In the genomic region with DNA sequence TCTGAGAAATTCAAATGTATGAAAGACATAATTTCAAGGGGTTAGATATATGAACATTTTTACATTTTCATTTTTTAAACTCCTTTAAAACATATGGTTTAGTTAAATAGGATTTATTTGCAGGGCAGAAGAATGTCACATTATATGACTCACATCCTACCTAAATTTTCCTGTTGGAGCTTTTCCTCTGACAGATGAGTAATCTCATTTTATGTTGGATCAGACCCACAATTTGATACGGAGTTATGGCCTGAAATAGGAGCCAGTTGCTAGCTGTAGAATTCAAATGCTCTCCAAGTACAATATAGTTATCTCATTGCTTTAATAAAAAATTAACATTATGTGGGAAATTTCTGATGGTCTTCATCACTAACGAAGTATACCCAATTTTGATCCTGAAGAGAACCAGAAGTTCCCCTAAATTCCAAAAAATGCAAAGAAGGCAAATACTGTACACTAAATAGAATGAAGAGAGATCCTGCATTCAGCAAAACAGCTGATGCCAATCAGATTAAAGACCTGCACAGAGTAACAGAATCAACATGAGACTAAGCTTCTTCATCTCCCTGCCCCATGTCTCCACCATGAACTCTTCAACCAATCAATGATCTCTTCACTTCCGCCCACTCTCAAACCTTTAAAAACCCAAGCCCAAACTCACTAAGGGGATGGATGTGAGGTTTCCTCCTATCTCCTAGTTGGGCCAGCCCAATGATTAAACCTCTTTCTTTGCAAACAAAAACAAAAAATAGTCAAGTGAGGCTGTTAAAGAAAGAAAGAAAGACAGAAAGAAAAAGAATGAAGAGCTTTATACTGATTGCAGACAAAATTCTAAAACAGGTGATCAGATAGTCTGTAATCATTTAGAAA, we compare ENCODE assay signal across 18 cellular contexts. TPM values are rescaled to one million over a fixed set of nuclear protein-coding genes. Genes with fewer than 3 reads are reported as not detected.
A peak's percentile ranks its signal among the peaks of the same experiment; 100 is the strongest.
DNase-seq lines count a peak whose midpoint lies in the region; ATAC-seq, FAIRE-seq and TF ChIP-seq lines count a peak whose summit lies in the region.
"Had no signal": no experiment of that assay in that cellular context is flagged by ENCODE, and none has a peak within 500 bp of the region (broad histone marks: within the 10 kb centered on the region; RNA-seq: fewer than 3 reads in every experiment).

No MANE protein-coding gene starts in this region.

- peaks cover 26% of the 10 kb centered on the region for H3K4me1 Mint-ChIP-seq in MCF 10A (ENCODE audit: insufficient read depth, unreplicated experiment)
- peaks cover 37% of the 10 kb centered on the region for H3K4me1 Mint-ChIP-seq in astrocyte (ENCODE audit: low read depth, unreplicated experiment)
- no peaks in the 10 kb centered on the region for H3K4me1 Mint-ChIP-seq in effector memory CD8-positive, alpha-beta T cell (ENCODE audit: low read depth in 2 of 2)

- H3K27me3 ChIP-seq in breast epithelium (no peaks in the 10 kb centered on the region), astrocyte (ENCODE audit: insufficient read depth, low read length) (no peaks in the 10 kb centered on the region)
- H3K27me3 ChIP-seq: adrenal gland had no signal

- H3K36me3 ChIP-seq in breast epithelium = no peaks in the 10 kb centered on the region
- no peaks in the 10 kb centered on the region for H3K36me3 ChIP-seq in astrocyte (ENCODE audit: insufficient read depth, low read length)
- H3K36me3 ChIP-seq: adrenal gland, tibial nerve had no signal

- ATAC-seq in HG03175 (IDR thresholded peaks at IDR 0.05; ENCODE audit: unreplicated experiment) (no peak), HG03025 (IDR thresholded peaks at IDR 0.05; ENCODE audit: low FRiP score, unreplicated experiment) (no peak)
- ATAC-seq in effector memory CD8-positive, alpha-beta T cell (replicated peaks) = no peak

- H3K27ac Mint-ChIP-seq in MCF 10A (ENCODE audit: low read depth, unreplicated experiment) (no peak overlapping the region), astrocyte (ENCODE audit: unreplicated experiment) (peak overlapping the region; percentile 42)
- H3K27ac Mint-ChIP-seq in effector memory CD8-positive, alpha-beta T cell = no peak overlapping the region

- H3K9me3 Mint-ChIP-seq in MCF 10A (ENCODE audit: unreplicated experiment) = no peaks in the 10 kb centered on the region
- H3K9me3 Mint-ChIP-seq in astrocyte (ENCODE audit: unreplicated experiment) = no peaks in the 10 kb centered on the region
- H3K9me3 Mint-ChIP-seq in effector memory CD8-positive, alpha-beta T cell = no peaks in the 10 kb centered on the region

- no peaks in the 10 kb centered on the region for H3K9me3 ChIP-seq in breast epithelium
- H3K9me3 ChIP-seq in astrocyte (ENCODE audit: insufficient read depth, low read depth, low read length) = no peaks in the 10 kb centered on the region
- H3K9me3 ChIP-seq: adrenal gland, tibial nerve had no signal

- peak overlapping the region; percentile 61 for H3K4me2 ChIP-seq in astrocyte (ENCODE audit: low read length)

- H3K36me3 Mint-ChIP-seq in MCF 10A (ENCODE audit: insufficient read depth, unreplicated experiment) (no peaks in the 10 kb centered on the region), astrocyte (ENCODE audit: low read depth, unreplicated experiment) (no peaks in the 10 kb centered on the region)
- H3K36me3 Mint-ChIP-seq in effector memory CD8-positive, alpha-beta T cell (ENCODE audit: insufficient read depth) = no peaks in the 10 kb centered on the region

- H3K27ac ChIP-seq in breast epithelium (no peak overlapping the region), astrocyte (ENCODE audit: low read depth, low read length) (peak overlapping the region; percentile 66)
- H3K27ac ChIP-seq: adrenal gland, tibial nerve had no signal

- H3K4me3 Mint-ChIP-seq in MCF 10A (ENCODE audit: unreplicated experiment) (no peak overlapping the region), astrocyte (ENCODE audit: unreplicated experiment) (no peak overlapping the region)
- H3K4me3 Mint-ChIP-seq in effector memory CD8-positive, alpha-beta T cell = no peak overlapping the region

- TF ChIP-seq CTCF in MCF 10A (IDR thresholded peaks at IDR 0.05; ENCODE audit: unreplicated experiment) (no peak), breast epithelium (IDR thresholded peaks at IDR 0.05) (no peak), astrocyte (IDR thresholded peaks at IDR 0.05; ENCODE audit: insufficient read depth, low read depth, low read length) (no peak), fibroblast of villous mesenchyme (IDR thresholded peaks at IDR 0.05; ENCODE audit: insufficient read depth, low read depth, low read length) (no peak)

- H2AFZ ChIP-seq in astrocyte (ENCODE audit: low read depth, low read length) = no peak overlapping the region

- peak overlapping the region; percentile 2 for H3K9ac ChIP-seq in astrocyte (ENCODE audit: low read length)

- H4K20me1 ChIP-seq in astrocyte (ENCODE audit: insufficient read depth, low read length) = no peaks in the 10 kb centered on the region

- no TSS peak for BruUV-seq in MCF 10A (replicated peaks; lab: Mats Ljungman, UMichigan)

- CTCF ChIA-PET in MCF 10A (lab: Yijun Ruan, JAX) = interaction anchor here (0.7 kb wide), 1 partner anchor 10 kb away, joined by 3 read pairs; no protein-coding TSS in a partner anchor

- no peaks in the 10 kb centered on the region for H3K79me2 ChIP-seq in astrocyte (ENCODE audit: insufficient read depth, low read length)

- POLR2A ChIA-PET in MCF 10A (lab: Yijun Ruan, JAX) = interaction anchor here (0.8 to 1.6 kb wide), 3 partner anchors 11 to 93 kb away, joined by 5 to 9 read pairs (median 5); a partner anchor contains a TSS

- peak; percentile 5 for FAIRE-seq in astrocyte (lab: Jason Lieb, UNC)

- no peaks in the 10 kb centered on the region for H3K27me3 Mint-ChIP-seq in MCF 10A (ENCODE audit: insufficient read depth, unreplicated experiment)
- H3K27me3 Mint-ChIP-seq in astrocyte (ENCODE audit: low read depth, unreplicated experiment) = no peaks in the 10 kb centered on the region
- peaks cover 28 to 47% of the 10 kb centered on the region in 2 donors for H3K27me3 Mint-ChIP-seq in effector memory CD8-positive, alpha-beta T cell

- intact Hi-C loops in MCF 10A (cut with micrococcal nuclease) = no loop called here
- intact Hi-C loops in breast epithelium (cut with DNase I; ENCODE audit: low total_unique reads) = loop anchor here (5.0 kb wide), 1 partner anchor 1032 kb away; no protein-coding TSS in a partner anchor

- H3K4me3 ChIP-seq in breast epithelium = no peak overlapping the region
- H3K4me3 ChIP-seq in astrocyte (ENCODE audit: insufficient read depth, low read depth, low read length) = no peak overlapping the region
- no peak overlapping the region for H3K4me3 ChIP-seq in fibroblast of villous mesenchyme (ENCODE audit: low read depth, low read length)
- H3K4me3 ChIP-seq: adrenal gland, tibial nerve had no signal

- no peak for TF ChIP-seq POLR2A in breast epithelium (IDR thresholded peaks at IDR 0.05)

- DNase-seq in MCF 10A (ENCODE audit: unreplicated experiment) (peak; percentile 62), breast epithelium (ENCODE audit: low spot score in 2 of 2) (no peak), astrocyte (ENCODE audit: low read depth) (peak; percentile 84), fibroblast of villous mesenchyme (ENCODE audit: low read depth) (peak; percentile 49), cerebellar nuclear complex (lab: John Stamatoyannopoulos, UW) (no peak)
- DNase-seq in effector memory CD8-positive, alpha-beta T cell = no peak
- DNase-seq: 8988T; adrenal gland; effector CD8-positive, alpha-beta T cell; hypothalamus; NCI-H1417; NCI-H69; SHP77; stimulated activated CD4-positive, alpha-beta T cell treated with anti-CD3 and anti-CD28 coated beads, Interleukin-15, amount 100 ng/mL, for 24 hours had no signal

- H3K4me1 ChIP-seq in breast epithelium = no peaks in the 10 kb centered on the region
- H3K4me1 ChIP-seq in astrocyte (ENCODE audit: insufficient read depth, low read length) = peaks cover 42% of the 10 kb centered on the region
- H3K4me1 ChIP-seq: adrenal gland had no signal

RNA-seq across cellular contexts. Expression of a gene that starts 10.9 kb away (rescaled TPM):
- 29.2 and 30.9 TPM in 2 replicates for total RNA-seq in MCF 10A (2022)
- 10 to 100 TPM; 23.4 to 27.2 (median 25.2) TPM for total RNA-seq in breast epithelium
- 14.4 and 18.3 TPM in 2 replicates for total RNA-seq in astrocyte
- total RNA-seq in fibroblast of villous mesenchyme = 27.1 and 34.5 TPM in 2 replicates

RNA-seq across cellular contexts. Expression of a gene that starts 25.2 kb away (rescaled TPM):
- total RNA-seq in MCF 10A (2022) (not detected in 2 replicates), breast epithelium (not detected), astrocyte (not detected in 2 replicates), fibroblast of villous mesenchyme (0.43 and 0.64 TPM in 2 replicates)
- total RNA-seq: lower leg skin had no signal

RNA-seq across cellular contexts. Expression of a gene that starts 33.5 kb away (rescaled TPM):
- 12.1 and 22.0 TPM in 2 replicates for total RNA-seq in MCF 10A (2022)
- total RNA-seq in breast epithelium = 1 to 10 TPM; 1.3 to 3.8 (median 1.8) TPM
- 4.4 and 6.2 TPM in 2 replicates for total RNA-seq in astrocyte
- total RNA-seq in fibroblast of villous mesenchyme = 27.1 and 54.0 TPM in 2 replicates

Comparison
In these comparisons a context has a peak if more than half of its experiments do, and no peak if none do; other contexts are left out.
1. DNase-seq: peak in MCF 10A (single experiment), astrocyte (single experiment) and fibroblast of villous mesenchyme (single experiment); none in breast epithelium (0 of 2), effector memory CD8-positive, alpha-beta T cell (0 of 3) and cerebellar nuclear complex (0 of 2).